16 cellular contexts compared by ENCODE assay signal in the genomic region with DNA sequence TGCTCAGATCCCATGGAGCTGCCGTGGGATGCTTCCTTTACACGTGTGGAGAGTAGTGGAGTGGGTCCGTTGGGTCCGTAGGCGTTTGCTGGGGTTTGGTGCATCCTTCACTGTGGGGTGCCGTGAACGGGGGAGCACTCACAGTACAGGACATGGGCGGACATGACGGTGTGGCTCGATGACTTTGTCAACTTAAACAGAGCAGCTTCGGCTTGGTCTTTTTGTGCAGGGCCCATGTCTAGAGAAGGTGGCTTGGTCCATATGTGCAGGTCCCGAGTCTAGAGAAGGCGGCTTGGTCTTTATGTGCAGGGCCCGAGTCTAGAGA. TPM values are rescaled to one million over a fixed set of nuclear protein-coding genes. Genes with fewer than 3 reads are reported as not detected.
DNase-seq lines count a peak whose midpoint lies in the region; ATAC-seq, FAIRE-seq and TF ChIP-seq lines count a peak whose summit lies in the region.
"Had no signal": no experiment of that assay in that cellular context is flagged by ENCODE, and none has a peak within 500 bp of the region (broad histone marks: within the 10 kb centered on the region; RNA-seq: fewer than 3 reads in every experiment).

No MANE protein-coding gene starts in this region.

- no peak overlapping the region for H2AFZ ChIP-seq in HepG2 (ENCODE audit: low read length)

- H3K9me3 ChIP-seq in KOPT-K1 (ENCODE audit: insufficient read depth, low read length, poor library complexity, severe bottlenecking) (no peaks in the 10 kb centered on the region), SK-N-MC (ENCODE audit: low read depth, low read length) (no peaks in the 10 kb centered on the region), mesodermal cell (ENCODE audit: control insufficient read depth, low read length) (no peaks in the 10 kb centered on the region), spleen (no peaks in the 10 kb centered on the region), HepG2 (ENCODE audit: low read length) (no peaks in the 10 kb centered on the region)
- H3K9me3 ChIP-seq: BE2C had no signal

- H3K27me3 ChIP-seq in spleen (replicated peaks in 1 of 7) = peaks cover 0 to 4% (median 0%) of the 10 kb centered on the region in 7 donors
- H3K27me3 ChIP-seq in HepG2 (ENCODE audit: control insufficient read depth in 1 of 2, insufficient read depth in 2 of 2, low read length in 2 of 2) = no peaks in the 10 kb centered on the region
- H3K27me3 ChIP-seq: BE2C had no signal

- peak overlapping the region; percentile 48 for H3K27ac ChIP-seq in KOPT-K1 (ENCODE audit: low read depth, low read length, poor library complexity, severe bottlenecking)
- H3K27ac ChIP-seq in SK-N-MC = peak overlapping the region; percentile 98
- peak overlapping the region; percentile 95 for H3K27ac ChIP-seq in mesodermal cell (ENCODE audit: low read depth, low read length, severe bottlenecking)
- H3K27ac ChIP-seq in spleen = peak overlapping the region in 6 of 8 donors; percentile 20 to 88 (median 58)
- no peak overlapping the region for H3K27ac ChIP-seq in HepG2 (ENCODE audit: extremely low read length, insufficient read depth, low read length)

- intact Hi-C loops in spleen (cut with DNase I; ENCODE audit: low total_unique reads) (no loop called here), HepG2 (cut with micrococcal nuclease; ENCODE audit: unreplicated experiment) (no loop called here)

- 94 to 98% methylated on average over 14 of the region's 14 CpGs for WGBS in mesodermal cell (ENCODE audit: insufficient coverage in 2 of 2), 2 experiments
- 83 to 97% (median 94%) methylated on average over 13 to 14 of the region's 14 CpGs for WGBS in spleen, 5 donors
- 98% methylated on average over 14 of the region's 14 CpGs for WGBS in HepG2 (ENCODE audit: low lambda C conversion rate)

- TF ChIP-seq EP300 in HepG2 (IDR thresholded peaks at IDR 0.05; ENCODE audit: low read depth in 2 of 2, low read length in 2 of 2) (no peak), HepG2 (CRISPR knock-in tag; IDR thresholded peaks at IDR 0.05; ENCODE audit: borderline replicate concordance) (no peak)

- FAIRE-seq in HepG2 (lab: Jason Lieb, UNC) = no peak

- no peak for TF ChIP-seq RAD21 in HepG2 (CRISPR knock-in tag; IDR thresholded peaks at IDR 0.05)

- no peak for ATAC-seq in HepG2

- no peaks in the 10 kb centered on the region for H3K79me2 ChIP-seq in HepG2 (ENCODE audit: insufficient read depth, low read length)

- TF ChIP-seq POLR2A in spleen (IDR thresholded peaks at IDR 0.05) (no peak), HepG2 (IDR thresholded peaks at IDR 0.05; ENCODE audit: insufficient read depth in 1 of 2, low read depth in 2 of 2, low read length in 2 of 2) (no peak)

- TF ChIP-seq CTCF in spleen (IDR thresholded peaks at IDR 0.05 in 8 of 11, conservative IDR thresholded peaks at IDR 0.05 in 3 of 11) (no peak), HepG2 (CRISPR knock-in tag; IDR thresholded peaks at IDR 0.05) (no peak)

- no peaks in the 10 kb centered on the region for H4K20me1 ChIP-seq in HepG2 (ENCODE audit: insufficient read depth, low read length)

- H3K4me3 ChIP-seq in SK-N-MC = no peak overlapping the region
- no peak overlapping the region for H3K4me3 ChIP-seq in mesodermal cell (ENCODE audit: extremely low read depth, insufficient read depth, low read length, poor library complexity, severe bottlenecking)
- no peak overlapping the region for H3K4me3 ChIP-seq in spleen
- H3K4me3 ChIP-seq in HepG2 (replicated peaks in 1 of 3; ENCODE audit: insufficient read depth in 1 of 3, low read depth in 2 of 3, low read length in 3 of 3) = no peak overlapping the region

- CTCF ChIA-PET in HepG2 (lab: Yijun Ruan, JAX; ENCODE audit: low intra/inter-chr PET ratio, low total read pairs) = no interaction called here

- H3K9ac ChIP-seq in SK-N-MC (ENCODE audit: insufficient read length) (no peak overlapping the region), HepG2 (ENCODE audit: insufficient read depth, low read depth, low read length) (no peak overlapping the region)

- H3K4me2 ChIP-seq in HepG2 (ENCODE audit: low read depth, low read length) = no peak overlapping the region

- peaks cover 18% of the 10 kb centered on the region for H3K4me1 ChIP-seq in mesodermal cell (ENCODE audit: control insufficient read depth, insufficient read depth, low read length, poor library complexity, severe bottlenecking)
- peaks cover 0 to 18% (median 6%) of the 10 kb centered on the region in 6 donors for H3K4me1 ChIP-seq in spleen
- peaks cover 11% of the 10 kb centered on the region for H3K4me1 ChIP-seq in HepG2 (ENCODE audit: insufficient read depth, low read length)

- no TSS peak for BruUV-seq in HepG2 (replicated peaks; lab: Mats Ljungman, UMichigan)

- H3K36me3 ChIP-seq in KOPT-K1 (ENCODE audit: insufficient read depth, low read length) (no peaks in the 10 kb centered on the region), SK-N-MC (ENCODE audit: insufficient read depth, low read length) (peaks cover 15% of the 10 kb centered on the region; the same call in 1 of the 2 replicates), mesodermal cell (ENCODE audit: control insufficient read depth, insufficient read depth, low read length) (no peaks in the 10 kb centered on the region), spleen (no peaks in the 10 kb centered on the region), HepG2 (replicated peaks in 1 of 2; ENCODE audit: control insufficient read depth in 1 of 2, insufficient read depth in 2 of 2, low read length in 2 of 2) (no peaks in the 10 kb centered on the region)
- H3K36me3 ChIP-seq: BE2C had no signal

- POLR2A ChIA-PET in HepG2 (lab: Yijun Ruan, JAX) = no interaction called here

- in situ Hi-C loops in HepG2 (cut with HindIII; ENCODE audit: extremely low pct_ligation_motif_present, low pct_unique_long_range_greater_than_20kb) = no loop called here

- DNase-seq in SK-N-MC (ENCODE audit: low read depth, low spot score) (no peak), spleen (no peak), NCI-H2107 (lab: John Stamatoyannopoulos, UW) (no peak), HepG2 (ENCODE audit: low spot score) (no peak), DMS53 (lab: John Stamatoyannopoulos, UW) (no peak)
- DNase-seq: BE2C; CD4-positive, alpha-beta memory T cell; GOT3; HFFc6; KBM-7; NCI-H1092; NCI-H345; NCI-H69; NK-92 treated with Interleukin-12 subunit alpha and Interleukin-12 subunit beta, amount 100 ng/mL, for 24 hours had no signal

TF ChIP-seq in HepG2, 621 proteins besides CTCF, POLR2A, EP300 and RAD21 (continues in another document):
- TF ChIP-seq, protein P1, sequence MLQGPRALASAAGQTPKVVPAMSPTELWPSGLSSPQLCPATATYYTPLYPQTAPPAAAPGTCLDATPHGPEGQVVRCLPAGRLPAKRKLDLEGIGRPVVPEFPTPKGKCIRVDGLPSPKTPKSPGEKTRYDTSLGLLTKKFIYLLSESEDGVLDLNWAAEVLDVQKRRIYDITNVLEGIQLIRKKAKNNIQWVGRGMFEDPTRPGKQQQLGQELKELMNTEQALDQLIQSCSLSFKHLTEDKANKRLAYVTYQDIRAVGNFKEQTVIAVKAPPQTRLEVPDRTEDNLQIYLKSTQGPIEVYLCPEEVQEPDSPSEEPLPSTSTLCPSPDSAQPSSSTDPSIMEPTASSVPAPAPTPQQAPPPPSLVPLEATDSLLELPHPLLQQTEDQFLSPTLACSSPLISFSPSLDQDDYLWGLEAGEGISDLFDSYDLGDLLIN (CRISPR knock-in tag; IDR thresholded peaks at IDR 0.05; ENCODE audit: borderline replicate concordance) = no peak
- TF ChIP-seq ZFYVE20 (CRISPR knock-in tag; IDR thresholded peaks at IDR 0.05; ENCODE audit: borderline replicate concordance, low read depth) (no peak), ZNF547 (CRISPR knock-in tag; IDR thresholded peaks at IDR 0.05) (no peak), RFXAP (CRISPR knock-in tag; IDR thresholded peaks at IDR 0.05; ENCODE audit: borderline replicate concordance) (no peak)
- TF ChIP-seq, protein P2, sequence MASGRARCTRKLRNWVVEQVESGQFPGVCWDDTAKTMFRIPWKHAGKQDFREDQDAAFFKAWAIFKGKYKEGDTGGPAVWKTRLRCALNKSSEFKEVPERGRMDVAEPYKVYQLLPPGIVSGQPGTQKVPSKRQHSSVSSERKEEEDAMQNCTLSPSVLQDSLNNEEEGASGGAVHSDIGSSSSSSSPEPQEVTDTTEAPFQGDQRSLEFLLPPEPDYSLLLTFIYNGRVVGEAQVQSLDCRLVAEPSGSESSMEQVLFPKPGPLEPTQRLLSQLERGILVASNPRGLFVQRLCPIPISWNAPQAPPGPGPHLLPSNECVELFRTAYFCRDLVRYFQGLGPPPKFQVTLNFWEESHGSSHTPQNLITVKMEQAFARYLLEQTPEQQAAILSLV (CRISPR knock-in tag; IDR thresholded peaks at IDR 0.05; ENCODE audit: borderline replicate concordance) = no peak

RNA-seq across cellular contexts. Expression of a gene that starts 26.4 kb away (rescaled TPM):
- 32.3 TPM for polyA plus RNA-seq in mesodermal cell (2013, experiment 1 of 2)
- polyA plus RNA-seq in mesodermal cell (2013, experiment 2 of 2) = 29.0 TPM
- total RNA-seq in spleen (10 to 100 TPM; 61.5 to 87.0 (median 77.5) TPM), HepG2 (2016; rRNA removed; fragmentation: Illumina TruSeq; extraction: Trizol) (16.0 and 20.5 TPM in 2 replicates)
- polyA plus RNA-seq in spleen (10 to 100 TPM; 22.7 to 62.0 (median 57.8) TPM), HepG2 (2011; rRNA removed) (9.2 and 11.8 TPM in 2 replicates)
- total RNA-seq in HepG2 (2016; cell fraction: cytosol; rRNA removed; fragmentation: Illumina TruSeq; extraction: Trizol; ENCODE audit: low read depth) = 7.2 and 7.9 TPM in 2 replicates
- total RNA-seq in HepG2 (2016; cell fraction: insoluble cytoplasmic fraction; rRNA removed; fragmentation: Illumina TruSeq; extraction: Trizol) = 14.6 and 19.5 TPM in 2 replicates
- total RNA-seq in HepG2 (2016; cell fraction: membrane; rRNA removed; fragmentation: Illumina TruSeq; extraction: Trizol) = 13.8 and 14.1 TPM in 2 replicates
- 11.2 and 13.3 TPM in 2 replicates for total RNA-seq in HepG2 (2016; cell fraction: nucleus; rRNA removed; fragmentation: Illumina TruSeq; extraction: Trizol)
- polyA plus RNA-seq in HepG2 (2011; cell fraction: cytosol; rRNA removed) = 6.8 and 8.3 TPM in 2 replicates
- 26.9 and 28.5 TPM in 2 replicates for polyA plus RNA-seq in HepG2 (2011; cell fraction: nucleus; rRNA removed)
- polyA plus RNA-seq in HepG2 (2012) = 14.6 and 15.2 TPM in 2 replicates
- 5.5 and 5.9 TPM in 2 replicates for polyA plus RNA-seq in HepG2 (2016; cell fraction: cytosol; fragmentation: Illumina TruSeq; extraction: Trizol; ENCODE audit: low read depth)
- 14.3 and 16.5 TPM in 2 replicates for polyA plus RNA-seq in HepG2 (2016; cell fraction: insoluble cytoplasmic fraction; fragmentation: Illumina TruSeq; extraction: Trizol; ENCODE audit: low read depth)
- 7.8 and 8.8 TPM in 2 replicates for polyA plus RNA-seq in HepG2 (2016; cell fraction: membrane; fragmentation: Illumina TruSeq; extraction: Trizol; ENCODE audit: low read depth)
- 28.1 and 32.7 TPM in 2 replicates for polyA plus RNA-seq in HepG2 (2016; cell fraction: nucleus; fragmentation: Illumina TruSeq; extraction: Trizol; ENCODE audit: insufficient read depth, low read depth)
- 15.9 and 55.4 TPM in 2 replicates for polyA minus RNA-seq in HepG2 (2011; rRNA and poly(A)+ RNA removed; ENCODE audit: low replicate concordance)
- 6.1 and 7.2 TPM in 2 replicates for polyA minus RNA-seq in HepG2 (2011; cell fraction: cytosol; rRNA and poly(A)+ RNA removed)
- 12.9 and 14.2 TPM in 2 replicates for polyA minus RNA-seq in HepG2 (2011; cell fraction: nucleus; rRNA and poly(A)+ RNA removed)
